In genomic region chr16:68190745-68191510, GRCh38 we compare ENCODE assay signal across 19 cellular contexts. TPM values are rescaled to one million over a fixed set of nuclear protein-coding genes. Genes with fewer than 3 reads are reported as not detected.
DNase-seq lines count a peak whose midpoint lies in the region; ATAC-seq and TF ChIP-seq lines count a peak whose summit lies in the region.
"Had no signal": no experiment of that assay in that cellular context is flagged by ENCODE, and none has a peak within 500 bp of the region (broad histone marks: within the 10 kb centered on the region; RNA-seq: fewer than 3 reads in every experiment).

No MANE protein-coding gene starts in this region.

- H3K4me3 ChIP-seq in mammary epithelial cell (replicated peaks in 1 of 3; ENCODE audit: insufficient read depth in 1 of 3, low read depth in 2 of 3, low read length in 3 of 3): no peak overlapping the region
- no peak overlapping the region for H3K4me3 ChIP-seq in SK-N-SH (ENCODE audit: low read depth in 2 of 2, low read length in 1 of 2)
- H3K4me3 ChIP-seq: gastroesophageal sphincter, pancreas had no signal

- DNase-seq in natural killer cell: no peak
- no peak for DNase-seq in natural killer cell treated with Interleukin-12 subunit alpha and Interleukin-12 subunit beta and Interleukin-15 and Interleukin-18, amount 100 ng/mL, for 72 hours (ENCODE audit: low spot score)
- no peak for DNase-seq in mammary epithelial cell
- no peak for DNase-seq in SK-N-SH
- no peak for DNase-seq in MV-4-11 (lab: John Stamatoyannopoulos, UW)
- DNase-seq: activated CD4-positive, alpha-beta T cell treated with anti-CD3 and anti-CD28 coated beads for 48 hours; effector CD8-positive, alpha-beta T cell; immature natural killer cell; NCI-H187 treated with DMSO at 0.1 percent for 48 hours; pancreas; small intestine; stimulated activated naive CD4-positive, alpha-beta T cell treated with Interleukin-2 at 50 U/mL for 16 hours had no signal

- peaks cover 9% of the 10 kb centered on the region for H3K36me3 Mint-ChIP-seq in natural killer cell
- peaks cover 13% of the 10 kb centered on the region for H3K36me3 Mint-ChIP-seq in natural killer cell treated with Interleukin-12 subunit alpha and Interleukin-12 subunit beta and Interleukin-15 and Interleukin-18, amount 100 ng/mL, for 72 hours

- intact Hi-C loops in natural killer cell (cut with micrococcal nuclease): no loop called here
- intact Hi-C loops in mammary epithelial cell (cut with micrococcal nuclease): no loop called here

- no peak for TF ChIP-seq CTCF in natural killer cell (IDR thresholded peaks at IDR 0.05)
- TF ChIP-seq CTCF in mammary epithelial cell (conservative IDR thresholded peaks at IDR 0.05 in 1 of 2, IDR thresholded peaks at IDR 0.05 in 1 of 2; ENCODE audit: extremely low read depth in 1 of 2, insufficient read depth in 1 of 2, low read depth in 1 of 2, low read length in 2 of 2): no peak
- no peak for TF ChIP-seq CTCF in SK-N-SH (IDR thresholded peaks at IDR 0.05)

- H3K36me3 ChIP-seq in mammary epithelial cell (ENCODE audit: insufficient read depth, low read length) (no peaks in the 10 kb centered on the region), SK-N-SH (replicated peaks in 1 of 2; ENCODE audit: control insufficient read depth in 1 of 2, insufficient read depth in 2 of 2, low read length in 1 of 2) (peaks cover 14 to 26% of the 10 kb centered on the region in 2 experiments)

- H3K9ac ChIP-seq in mammary epithelial cell (ENCODE audit: insufficient read depth, low read length) (no peak overlapping the region), SK-N-SH (no peak overlapping the region)

- WGBS in mammary epithelial cell (ENCODE audit: low coverage, missing lambda C conversion rate): 91% methylated on average over 2 of the region's 2 CpGs
- 94% methylated on average over 2 of the region's 2 CpGs for WGBS in SK-N-SH (ENCODE audit: low lambda C conversion rate)

- no peaks in the 10 kb centered on the region for H3K9me3 Mint-ChIP-seq in natural killer cell
- H3K9me3 Mint-ChIP-seq in natural killer cell treated with Interleukin-12 subunit alpha and Interleukin-12 subunit beta and Interleukin-15 and Interleukin-18, amount 100 ng/mL, for 72 hours: no peaks in the 10 kb centered on the region
- H3K9me3 Mint-ChIP-seq: immature natural killer cell had no signal

- H3K4me3 Mint-ChIP-seq in natural killer cell: no peak overlapping the region
- no peak overlapping the region for H3K4me3 Mint-ChIP-seq in natural killer cell treated with Interleukin-12 subunit alpha and Interleukin-12 subunit beta and Interleukin-15 and Interleukin-18, amount 100 ng/mL, for 72 hours
- H3K4me3 Mint-ChIP-seq: immature natural killer cell, mesothelial cell of epicardium had no signal

- H3K4me2 ChIP-seq in mammary epithelial cell (ENCODE audit: insufficient read depth, low read depth, low read length): no peak overlapping the region
- no peak overlapping the region for H3K4me2 ChIP-seq in SK-N-SH

- H2AFZ ChIP-seq in mammary epithelial cell (ENCODE audit: low read depth, low read length): no peak overlapping the region
- H2AFZ ChIP-seq in SK-N-SH (ENCODE audit: low read depth): no peak overlapping the region

- POLR2A ChIA-PET in SK-N-SH (lab: Yijun Ruan, JAX): no interaction called here

- in situ Hi-C loops in mammary epithelial cell (cut with MboI; ENCODE audit: low sequenced_read_pairs in 2 of 2): no loop called here

- no peaks in the 10 kb centered on the region for H3F3A ChIP-seq in SK-N-SH (replicated peaks; ENCODE audit: insufficient read depth)

- no peaks in the 10 kb centered on the region for H3K9me2 ChIP-seq in SK-N-SH

- CTCF ChIA-PET in mammary epithelial cell (lab: Charles Lee; ENCODE audit: low non-redundant PET) (no interaction called here), SK-N-SH (lab: Yijun Ruan, JAX) (no interaction called here)

- H3K4me1 ChIP-seq in mammary epithelial cell (ENCODE audit: insufficient read depth, low read length) (no peaks in the 10 kb centered on the region), SK-N-SH (ENCODE audit: control insufficient read depth in 1 of 2, insufficient read depth in 2 of 2, low read depth in 1 of 2, low read length in 1 of 2) (no peaks in the 10 kb centered on the region)
- H3K4me1 ChIP-seq: gastroesophageal sphincter, pancreas had no signal

- H4K20me1 ChIP-seq in mammary epithelial cell (ENCODE audit: insufficient read depth, low read length): no peaks in the 10 kb centered on the region
- H4K20me1 ChIP-seq in SK-N-SH (ENCODE audit: insufficient read depth): no peaks in the 10 kb centered on the region

- peaks cover 25 to 39% of the 10 kb centered on the region in 2 donors for H3K4me1 Mint-ChIP-seq in natural killer cell
- peaks cover 13 to 24% of the 10 kb centered on the region in 2 donors for H3K4me1 Mint-ChIP-seq in natural killer cell treated with Interleukin-12 subunit alpha and Interleukin-12 subunit beta and Interleukin-15 and Interleukin-18, amount 100 ng/mL, for 72 hours (ENCODE audit: low read depth in 2 of 2)
- H3K4me1 Mint-ChIP-seq: mesothelial cell of epicardium had no signal

- no peaks in the 10 kb centered on the region for H3K27me3 Mint-ChIP-seq in natural killer cell (ENCODE audit: low read depth in 2 of 2)
- H3K27me3 Mint-ChIP-seq in natural killer cell treated with Interleukin-12 subunit alpha and Interleukin-12 subunit beta and Interleukin-15 and Interleukin-18, amount 100 ng/mL, for 72 hours: no peaks in the 10 kb centered on the region

- H3K9me3 ChIP-seq in mammary epithelial cell (replicated peaks; ENCODE audit: insufficient read depth, low read length): no peaks in the 10 kb centered on the region
- no peaks in the 10 kb centered on the region for H3K9me3 ChIP-seq in SK-N-SH
- H3K9me3 ChIP-seq: gastroesophageal sphincter, pancreas had no signal

- no peaks in the 10 kb centered on the region for H3K79me2 ChIP-seq in mammary epithelial cell (ENCODE audit: insufficient read depth, low read length)
- H3K79me2 ChIP-seq in SK-N-SH (ENCODE audit: insufficient read depth): no peaks in the 10 kb centered on the region; the same call in 1 of the 2 replicates

- TSS peak; percentile 57 for BruUV-seq in mammary epithelial cell (replicated peaks; lab: Mats Ljungman, UMichigan)

- H3K27ac ChIP-seq in mammary epithelial cell (ENCODE audit: insufficient read depth, low read depth, low read length) (no peak overlapping the region), layer of hippocampus (ENCODE audit: low read depth, low read length) (peak overlapping the region; percentile 63), SK-N-SH (ENCODE audit: low read depth in 2 of 2, low read length in 1 of 2) (no peak overlapping the region)
- H3K27ac ChIP-seq: gastroesophageal sphincter, HL-60, pancreas had no signal

- ATAC-seq in natural killer cell: no peak
- ATAC-seq in natural killer cell treated with Interleukin-12 subunit alpha and Interleukin-12 subunit beta and Interleukin-15 and Interleukin-18, amount 100 ng/mL, for 72 hours: no peak
- no peak for ATAC-seq in HG02610 (IDR thresholded peaks at IDR 0.05; ENCODE audit: unreplicated experiment)
- ATAC-seq in GM19324 (IDR thresholded peaks at IDR 0.05; ENCODE audit: low FRiP score, unreplicated experiment): no peak
- ATAC-seq: gastroesophageal sphincter had no signal

- peak overlapping the region; percentile 10 to 62 for H3K27ac Mint-ChIP-seq in natural killer cell
- H3K27ac Mint-ChIP-seq in natural killer cell treated with Interleukin-12 subunit alpha and Interleukin-12 subunit beta and Interleukin-15 and Interleukin-18, amount 100 ng/mL, for 72 hours: no peak overlapping the region
- H3K27ac Mint-ChIP-seq: mesothelial cell of epicardium had no signal

- H3K27me3 ChIP-seq in mammary epithelial cell (ENCODE audit: insufficient read depth, low read length): no peaks in the 10 kb centered on the region
- no peaks in the 10 kb centered on the region for H3K27me3 ChIP-seq in layer of hippocampus (ENCODE audit: control insufficient read depth, insufficient read depth, low read length)
- no peaks in the 10 kb centered on the region for H3K27me3 ChIP-seq in SK-N-SH (ENCODE audit: insufficient read depth)
- H3K27me3 ChIP-seq: gastroesophageal sphincter, pancreas had no signal

- no peak for TF ChIP-seq EP300 in SK-N-SH (IDR thresholded peaks at IDR 0.05; ENCODE audit: borderline replicate concordance in 1 of 2, low read depth in 1 of 2, low read length in 1 of 2)

- no peak for TF ChIP-seq RAD21 in SK-N-SH (IDR thresholded peaks at IDR 0.05; ENCODE audit: low read length)

- dilution Hi-C loops in mammary epithelial cell (cut with HindIII; ENCODE audit: low sequenced_read_pairs): no loop called here

TF ChIP-seq in SK-N-SH, 30 proteins besides CTCF, POLR2A, EP300 and RAD21 (continues in another document):
- no peak for TF ChIP-seq ZBTB33 (IDR thresholded peaks at IDR 0.05; ENCODE audit: borderline replicate concordance, low read depth)

RNA-seq across cellular contexts. Expression of gene ESRP2, which starts 45.0 kb away (rescaled TPM):
- total RNA-seq in natural killer cell (not detected), mammary epithelial cell (10 to 100 TPM; 24.3 to 47.7 TPM)
- under 1 TPM in 1 of 2 donors, not detected in 1; 0.12 TPM for total RNA-seq in natural killer cell treated with Interleukin-12 subunit alpha and Interleukin-12 subunit beta and Interleukin-15 and Interleukin-18, amount 100 ng/mL, for 72 hours
- polyA plus RNA-seq in mammary epithelial cell (35.4 TPM), SK-N-SH (2012; rRNA removed) (0.07 and 0.39 TPM in 2 replicates)
- 41.2 TPM for polyA minus RNA-seq in mammary epithelial cell
- 0.03 TPM in 2 replicates for polyA plus RNA-seq in SK-N-SH (2012; cell fraction: cytosol; rRNA removed)
- polyA plus RNA-seq in SK-N-SH (2012; cell fraction: nucleus; rRNA removed): 0.46 and 0.50 TPM in 2 replicates
- total RNA-seq: T-helper 2 cell treated with Interferon-gamma antibody and Interleukin-4, amounts not matched to agents 100 ng/mL and 5 ng/mL, for 36 hours had no signal

RNA-seq across cellular contexts. Expression of gene PLA2G15, which starts 54.2 kb away (rescaled TPM):
- 10 to 100 TPM in 2 of 3 donors, 1 to 10 TPM in 1; 5.6 to 13.0 (median 12.7) TPM for total RNA-seq in natural killer cell
- total RNA-seq in natural killer cell treated with Interleukin-12 subunit alpha and Interleukin-12 subunit beta and Interleukin-15 and Interleukin-18, amount 100 ng/mL, for 72 hours: 10 to 100 TPM; 11.6 to 11.8 TPM
- 10 to 100 TPM; 12.4 to 19.8 TPM for total RNA-seq in mammary epithelial cell
- polyA plus RNA-seq in mammary epithelial cell: 15.6 TPM
- polyA minus RNA-seq in mammary epithelial cell: 14.3 TPM
- 22.0 and 23.9 TPM in 2 replicates for polyA plus RNA-seq in SK-N-SH (2012; rRNA removed)
- polyA plus RNA-seq in SK-N-SH (2012; cell fraction: cytosol; rRNA removed): 9.9 and 15.9 TPM in 2 replicates
- 26.9 and 27.4 TPM in 2 replicates for polyA plus RNA-seq in SK-N-SH (2012; cell fraction: nucleus; rRNA removed)

Comparison
In these comparisons a context has a peak if more than half of its experiments do, and no peak if none do; other contexts are left out.
1. H3K27ac Mint-ChIP-seq: peak in natural killer cell (2 of 2); none in natural killer cell treated with Interleukin-12 subunit alpha and Interleukin-12 subunit beta and Interleukin-15 and Interleukin-18, amount 100 ng/mL, for 72 hours (0 of 2).
2. RNA of gene ESRP2, which starts 45.0 kb away (total RNA-seq): 24.3 to 47.7 TPM in mammary epithelial cell; 0.12 TPM in natural killer cell treated with Interleukin-12 subunit alpha and Interleukin-12 subunit beta and Interleukin-15 and Interleukin-18, amount 100 ng/mL, for 72 hours and not detected in natural killer cell; every median in the first group is over 10 times any median in the second.